Comparison of ENCODE assay signal across 17 cellular contexts in genomic region chr20:23224806-23225205, GRCh38.
"Had no signal": no experiment of that assay in that cellular context is flagged by ENCODE, and none has a peak within 500 bp of the region (broad histone marks: within the 10 kb centered on the region; RNA-seq: fewer than 3 reads in every experiment).

No MANE protein-coding gene starts in this region.

- H3K27ac ChIP-seq: epithelial cell of prostate, parathyroid adenoma, right atrium auricular region, tibial artery, uterus, WERI-Rb-1 had no signal

- DNase-seq: activated CD4-positive, alpha-beta T cell treated with anti-CD3 and anti-CD28 coated beads for 4 hours; activated CD8-positive, alpha-beta memory T cell treated with anti-CD3 and anti-CD28 coated beads, Interleukin-2, amount 50 U/mL, for 4 hours; activated CD8-positive, alpha-beta T cell treated with anti-CD3 and anti-CD28 coated beads for 36 hours; activated naive CD4-positive, alpha-beta T cell treated with anti-CD3 and anti-CD28 coated beads for 36 hours; central memory CD4-positive, alpha-beta T cell; cortex of kidney; effector memory CD4-positive, alpha-beta T cell; kidney glomerular epithelial cell; WERI-Rb-1 had no signal

- H3K9ac ChIP-seq: parathyroid adenoma had no signal

- H3K4me1 Mint-ChIP-seq: stimulated activated effector memory CD8-positive, alpha-beta T cell treated with anti-CD3 and anti-CD28 coated beads, Interleukin-12 subunit alpha, Interleukin-12 subunit beta, amount 100 ng/mL, for 72 hours had no signal

- H3K4me2 ChIP-seq: smooth muscle cell had no signal

- H3K36me3 ChIP-seq: right atrium auricular region, tibial artery, uterus, WERI-Rb-1 had no signal

- H2AFZ ChIP-seq: parathyroid adenoma had no signal

- H3K4me1 ChIP-seq: parathyroid adenoma, uterus had no signal

- H3K4me3 Mint-ChIP-seq: activated CD8-positive, alpha-beta T cell treated with anti-CD3 and anti-CD28 coated beads for 36 hours; activated naive CD4-positive, alpha-beta T cell treated with anti-CD3 and anti-CD28 coated beads for 36 hours; activated T-helper 1 cell treated with anti-CD3 and anti-CD28 coated beads, Interleukin-12 subunit alpha, Interleukin-12 subunit beta, Interleukin-2, Interleukin-4 antibody, amounts not matched to agents 30 ng/mL and 10 ng/mL and 1 ng/mL, durations not matched to agents 14 hours and 24 hours and 36 hours; stimulated activated effector memory CD8-positive, alpha-beta T cell treated with anti-CD3 and anti-CD28 coated beads, Interleukin-12 subunit alpha, Interleukin-12 subunit beta, amount 100 ng/mL, for 72 hours had no signal

- H3K4me3 ChIP-seq: right atrium auricular region, smooth muscle cell, tibial artery, uterus had no signal

- H3K27me3 ChIP-seq: right atrium auricular region, tibial artery, uterus had no signal

- ATAC-seq: activated CD8-positive, alpha-beta T cell treated with anti-CD3 and anti-CD28 coated beads for 36 hours; stimulated activated effector memory CD8-positive, alpha-beta T cell treated with anti-CD3 and anti-CD28 coated beads, Interleukin-12 subunit alpha, Interleukin-12 subunit beta, amount 100 ng/mL, for 72 hours had no signal

- H3K27ac Mint-ChIP-seq: activated CD8-positive, alpha-beta T cell treated with anti-CD3 and anti-CD28 coated beads for 36 hours; activated naive CD4-positive, alpha-beta T cell treated with anti-CD3 and anti-CD28 coated beads for 36 hours; activated T-helper 1 cell treated with anti-CD3 and anti-CD28 coated beads, Interleukin-12 subunit alpha, Interleukin-12 subunit beta, Interleukin-2, Interleukin-4 antibody, amounts not matched to agents 30 ng/mL and 10 ng/mL and 1 ng/mL, durations not matched to agents 14 hours and 24 hours and 36 hours; stimulated activated effector memory CD8-positive, alpha-beta T cell treated with anti-CD3 and anti-CD28 coated beads, Interleukin-12 subunit alpha, Interleukin-12 subunit beta, amount 100 ng/mL, for 72 hours had no signal

- H3K36me3 Mint-ChIP-seq: stimulated activated effector memory CD8-positive, alpha-beta T cell treated with anti-CD3 and anti-CD28 coated beads, Interleukin-12 subunit alpha, Interleukin-12 subunit beta, amount 100 ng/mL, for 72 hours had no signal
